ENCODE assay signal across 7 cellular contexts in genomic region chr2:174717916-174718315, GRCh38. TPM values are rescaled to one million over a fixed set of nuclear protein-coding genes. Genes with fewer than 3 reads are reported as not detected.
"Had no signal": no experiment of that assay in that cellular context is flagged by ENCODE, and none has a peak within 500 bp of the region (broad histone marks: within the 10 kb centered on the region; RNA-seq: fewer than 3 reads in every experiment).

No MANE protein-coding gene starts in this region.

- H3K27me3 Mint-ChIP-seq: activated CD4-positive, alpha-beta T cell treated with anti-CD3 and anti-CD28 coated beads for 36 hours had no signal

- DNase-seq: activated T-cell treated with anti-CD3 and anti-CD28 coated beads, Interleukin-2, amount 50 U/mL, for 1 hour; T-helper 9 cell; uterus had no signal

- H3K27ac Mint-ChIP-seq: activated CD4-positive, alpha-beta T cell treated with anti-CD3 and anti-CD28 coated beads for 36 hours had no signal

- H3K4me3 Mint-ChIP-seq: activated CD4-positive, alpha-beta T cell treated with anti-CD3 and anti-CD28 coated beads for 36 hours had no signal

RNA-seq across cellular contexts. Expression of gene CHRNA1, which starts 46.4 kb away (rescaled TPM):
- total RNA-seq: activated CD4-positive, alpha-beta T cell treated with anti-CD3 and anti-CD28 coated beads for 36 hours; cerebellum; kidney epithelial cell; liver; uterus had no signal
